In the genomic region with DNA sequence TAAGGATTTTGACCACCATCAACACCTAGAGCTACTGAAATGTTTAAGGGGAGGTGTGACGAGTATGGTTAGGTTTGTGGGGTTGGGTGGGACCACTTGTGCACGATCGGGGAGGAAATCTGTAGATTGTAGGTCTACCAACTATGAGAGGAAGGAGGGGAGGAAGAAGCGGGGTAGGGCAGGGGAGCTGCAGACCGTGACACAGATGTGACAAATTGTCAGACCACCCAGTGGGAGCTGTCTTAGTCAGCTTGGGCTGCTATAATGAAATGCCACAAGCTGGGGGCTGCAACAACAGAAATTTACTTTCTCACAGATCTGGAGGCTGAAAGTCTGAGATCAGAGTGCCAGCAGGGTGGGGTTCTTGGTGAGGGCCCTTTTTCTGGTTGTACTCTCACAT, we compare ENCODE assay signal across 14 cellular contexts.
DNase-seq lines count a peak whose midpoint lies in the region; ATAC-seq lines count a peak whose summit lies in the region.
"Had no signal": no experiment of that assay in that cellular context is flagged by ENCODE, and none has a peak within 500 bp of the region (broad histone marks: within the 10 kb centered on the region; RNA-seq: fewer than 3 reads in every experiment).

No MANE protein-coding gene starts in this region.

- H3K4me2 ChIP-seq in BLaER1, result peak overlapping the region; percentile 58
- H3K4me2 ChIP-seq in mesendoderm (ENCODE audit: low read length), result no peak overlapping the region
- no peak overlapping the region for H3K4me2 ChIP-seq in neuronal stem cell (ENCODE audit: insufficient read depth, low read length, poor library complexity, severe bottlenecking)

- ATAC-seq in HG03460 (IDR thresholded peaks at IDR 0.05; ENCODE audit: unreplicated experiment) (no peak), HG03025 (IDR thresholded peaks at IDR 0.05; ENCODE audit: low FRiP score, unreplicated experiment) (no peak)

- H3K4me1 ChIP-seq in BLaER1, result peaks cover 23% of the 10 kb centered on the region
- peaks cover 40% of the 10 kb centered on the region for H3K4me1 ChIP-seq in SJSA1 (replicated peaks)
- H3K4me1 ChIP-seq in mesendoderm (ENCODE audit: control insufficient read depth, low read depth, low read length), result peaks cover 5% of the 10 kb centered on the region
- H3K4me1 ChIP-seq in neuronal stem cell (ENCODE audit: control insufficient read depth in 2 of 2, insufficient read depth in 1 of 2, low read depth in 1 of 2, low read length in 2 of 2), result peaks cover 6 to 10% of the 10 kb centered on the region in 2 donors
- H3K4me1 ChIP-seq: Caco-2 had no signal

- H3K79me1 ChIP-seq in mesendoderm (ENCODE audit: low read length) (no peaks in the 10 kb centered on the region), neuronal stem cell (ENCODE audit: low read depth, low read length) (no peaks in the 10 kb centered on the region)

- no peak overlapping the region for H2BK15ac ChIP-seq in mesendoderm (replicated peaks; ENCODE audit: low read depth)
- H2BK15ac ChIP-seq in neuronal stem cell (ENCODE audit: low read length), result peak overlapping the region; percentile 22

- no CpG with 5 or more reads among the region's 5 CpGs for WGBS in mesendoderm (ENCODE audit: extremely low coverage, insufficient coverage, low lambda C conversion rate)
- WGBS in neuronal stem cell (ENCODE audit: extremely low coverage in 2 of 2, insufficient read length in 2 of 2, insufficient replicate concordance in 1 of 2), 2 donors, result no CpG with 5 or more reads among the region's 5 CpGs

- no peak overlapping the region for H2BK12ac ChIP-seq in neuronal stem cell (ENCODE audit: low read length)

- H3K27me3 ChIP-seq in BLaER1, result no peaks in the 10 kb centered on the region
- no peaks in the 10 kb centered on the region for H3K27me3 ChIP-seq in SJSA1 (replicated peaks)
- H3K27me3 ChIP-seq in mesendoderm (ENCODE audit: insufficient read depth, low read length, poor library complexity), result no peaks in the 10 kb centered on the region
- H3K27me3 ChIP-seq in neuronal stem cell (ENCODE audit: control insufficient read depth in 3 of 3, insufficient read depth in 3 of 3, low read depth in 1 of 3, low read length in 3 of 3), result no peaks in the 10 kb centered on the region

- H3K9me3 ChIP-seq in BLaER1 (peaks cover 17% of the 10 kb centered on the region), SJSA1 (replicated peaks) (no peaks in the 10 kb centered on the region), neuronal stem cell (replicated peaks in 1 of 2; ENCODE audit: control insufficient read depth in 2 of 2, insufficient read depth in 1 of 2, low read depth in 1 of 2, low read length in 2 of 2) (peaks cover 0 to 4% of the 10 kb centered on the region in 2 donors)
- H3K9me3 ChIP-seq: Caco-2 had no signal

- no peak overlapping the region for H3K4ac ChIP-seq in mesendoderm (ENCODE audit: low read depth, low read length)
- no peak overlapping the region for H3K4ac ChIP-seq in neuronal stem cell (ENCODE audit: low read length)

- H3K9ac ChIP-seq in BLaER1, result no peak overlapping the region
- no peak overlapping the region for H3K9ac ChIP-seq in mesendoderm (ENCODE audit: low read length)
- H3K9ac ChIP-seq in neuronal stem cell (ENCODE audit: low read depth, low read length, poor library complexity), result no peak overlapping the region

- H4K91ac ChIP-seq in neuronal stem cell (ENCODE audit: low read depth, low read length, poor library complexity), result no peak overlapping the region

- no peak overlapping the region for H3K14ac ChIP-seq in neuronal stem cell (ENCODE audit: low read length)

- H3K27ac ChIP-seq in BLaER1 (0 out of 2 replicates have a peak overlapping the region, but pooled peaks have one; percentile 31), SJSA1 (peak overlapping the region; percentile 83), mesendoderm (ENCODE audit: low read depth, low read length) (no peak overlapping the region), neuronal stem cell (replicated peaks; ENCODE audit: low read length) (no peak overlapping the region)
- H3K27ac ChIP-seq: C4-2B had no signal

- H4K5ac ChIP-seq in mesendoderm (ENCODE audit: low read length), result no peak overlapping the region

- no peak overlapping the region for H3K18ac ChIP-seq in mesendoderm (ENCODE audit: low read length)
- no peak overlapping the region for H3K18ac ChIP-seq in neuronal stem cell (ENCODE audit: low read length)

- H3K23ac ChIP-seq in mesendoderm (ENCODE audit: low read length), result peak overlapping the region; percentile 10
- no peak overlapping the region for H3K23ac ChIP-seq in neuronal stem cell (ENCODE audit: low read depth, low read length, poor library complexity)

- H4K8ac ChIP-seq in mesendoderm (ENCODE audit: low read depth, low read length) (no peak overlapping the region), neuronal stem cell (ENCODE audit: low read depth, low read length) (no peak overlapping the region)

- H2BK120ac ChIP-seq in mesendoderm (ENCODE audit: low read depth, low read length), result no peak overlapping the region
- H2BK120ac ChIP-seq in neuronal stem cell (ENCODE audit: low read depth, low read length), result no peak overlapping the region

- H3K79me2 ChIP-seq in mesendoderm (ENCODE audit: control insufficient read depth, insufficient read depth, low read length), result no peaks in the 10 kb centered on the region

- H4K20me1 ChIP-seq in BLaER1, result no peaks in the 10 kb centered on the region

- no peaks in the 10 kb centered on the region for H3K36me3 ChIP-seq in BLaER1
- no peaks in the 10 kb centered on the region for H3K36me3 ChIP-seq in SJSA1
- H3K36me3 ChIP-seq in mesendoderm (ENCODE audit: control insufficient read depth, insufficient read depth, low read length), result no peaks in the 10 kb centered on the region
- no peaks in the 10 kb centered on the region for H3K36me3 ChIP-seq in neuronal stem cell (replicated peaks in 1 of 2; ENCODE audit: control insufficient read depth in 2 of 2, insufficient read depth in 2 of 2, low read length in 2 of 2)

- H3K4me3 ChIP-seq in BLaER1, result no peak overlapping the region
- no peak overlapping the region for H3K4me3 ChIP-seq in SJSA1
- no peak overlapping the region for H3K4me3 ChIP-seq in mesendoderm (ENCODE audit: low read length)
- no peak overlapping the region for H3K4me3 ChIP-seq in neuronal stem cell (ENCODE audit: low read length in 2 of 2)

- DNase-seq in SJSA1 (ENCODE audit: low read depth in 1 of 2, low spot score in 2 of 2) (peak; percentile 81 to 89), mesendoderm (peak; percentile 52), neuronal stem cell (ENCODE audit: low spot score) (no peak), SK-N-DZ (ENCODE audit: low spot score) (no peak), germinal center (ENCODE audit: low spot score) (no peak)
- DNase-seq: 8988T; Caco-2; CD4-positive, alpha-beta T cell; GDM1; H9 had no signal

- H2BK5ac ChIP-seq in mesendoderm (ENCODE audit: low read length), result no peak overlapping the region
- no peak overlapping the region for H2BK5ac ChIP-seq in neuronal stem cell (ENCODE audit: low read length)

- H3K56ac ChIP-seq in mesendoderm (ENCODE audit: low read length), result no peak overlapping the region

- no peak overlapping the region for H2AFZ ChIP-seq in neuronal stem cell (ENCODE audit: low read length)

- H2AK5ac ChIP-seq in mesendoderm (ENCODE audit: low read length) (no peak overlapping the region), neuronal stem cell (ENCODE audit: low read depth, low read length) (peak overlapping the region; percentile 30)

Comparison
In these comparisons a context has a peak if more than half of its experiments do, and no peak if none do; other contexts are left out.
1. H3K27ac ChIP-seq: peak in BLaER1 (single experiment) and SJSA1 (single experiment); none in mesendoderm (single experiment) and neuronal stem cell (single experiment).
2. DNase-seq: peak in SJSA1 (2 of 2) and mesendoderm (single experiment); none in neuronal stem cell (single experiment), SK-N-DZ (single experiment) and germinal center (single experiment).